Comparison of ENCODE assay signal across 25 cellular contexts in genomic region chr18:997499-997898, GRCh38.
"Had no signal": no experiment of that assay in that cellular context is flagged by ENCODE, and none has a peak within 500 bp of the region (broad histone marks: within the 10 kb centered on the region; RNA-seq: fewer than 3 reads in every experiment).

No MANE protein-coding gene starts in this region.

- H3K27ac ChIP-seq: stomach, suprapubic skin, testis, thoracic aorta, thyroid gland, tibial artery, tibial nerve, transverse colon, upper lobe of left lung, upper lobe of right lung, uterus had no signal

- H3K4me3 ChIP-seq: stomach, suprapubic skin, testis, thoracic aorta, thyroid gland, tibial artery, tibial nerve, transverse colon, upper lobe of left lung, upper lobe of right lung, uterus had no signal

- DNase-seq: stimulated activated CD4-positive, alpha-beta T cell treated with anti-CD3 and anti-CD28 coated beads, Interleukin-2, amount 100 ng/mL, for 48 hours; stimulated activated CD4-positive, alpha-beta T cell treated with anti-CD3 and anti-CD28 coated beads, Interleukin-4, amount 100 ng/mL, for 1 hour; stimulated activated CD4-positive, alpha-beta T cell treated with anti-CD3 and anti-CD28 coated beads, Interleukin-4, amount 100 ng/mL, for 24 hours; stimulated activated CD4-positive, alpha-beta T cell treated with anti-CD3 and anti-CD28 coated beads, Interleukin-4, amount 100 ng/mL, for 4 hours; stimulated activated CD8-positive, alpha-beta memory T cell treated with anti-CD3 and anti-CD28 coated beads, Interleukin-4, amount 100 ng/mL, for 48 hours; stimulated activated naive B cell treated with anti-CD40 and anti-IgM and Interleukin-4, amounts not matched to agents 10 μg/mL and 1 μg/mL and 100 μg/mL, for 72 hours; stimulated activated naive CD4-positive, alpha-beta T cell; stimulated activated naive CD4-positive, alpha-beta T cell treated with Interleukin-2 at 50 U/mL for 16 hours; stimulated activated naive CD8-positive, alpha-beta T cell treated with anti-CD3 and anti-CD28 coated beads, Interleukin-15, amount 100 ng/mL, for 72 hours; stimulated activated naive CD8-positive, alpha-beta T cell treated with anti-CD3 and anti-CD28 coated beads, Interleukin-15, Interleukin-2, amounts not matched to agents 100 U/mL and 50 U/mL, for 24 hours; stomach; substantia nigra; testis; thyroid gland; tibial artery; transverse colon; trophoblast cell; upper lobe of left lung; upper lobe of right lung; uterus had no signal

- H3K4me1 ChIP-seq: stomach, suprapubic skin, testis, thyroid gland, tibial nerve, transverse colon, upper lobe of left lung, upper lobe of right lung, uterus had no signal

- H3K36me3 ChIP-seq: stomach, suprapubic skin, thoracic aorta, thyroid gland, tibial artery, tibial nerve, transverse colon, upper lobe of left lung, upper lobe of right lung, uterus had no signal

- H3K27me3 ChIP-seq: stomach, suprapubic skin, testis, thyroid gland, tibial artery, tibial nerve, transverse colon, upper lobe of left lung, upper lobe of right lung, uterus had no signal

- H3K9me3 ChIP-seq: suprapubic skin, testis, thoracic aorta, thyroid gland, tibial artery, upper lobe of left lung, upper lobe of right lung, uterus had no signal

- ATAC-seq: stimulated activated effector memory CD8-positive, alpha-beta T cell treated with anti-CD3 and anti-CD28 coated beads, Interleukin-12 subunit alpha, Interleukin-12 subunit beta, amount 100 ng/mL, for 72 hours; stimulated activated memory B cell treated with anti-CD40 and anti-IgM and Interleukin-4, amounts not matched to agents 10 μg/mL and 1 μg/mL and 100 μg/mL, for 72 hours; stimulated activated naive B cell treated with anti-CD40 and anti-IgM and Interleukin-4, amounts not matched to agents 10 μg/mL and 1 μg/mL and 100 μg/mL, for 72 hours; stimulated activated naive CD8-positive, alpha-beta T cell treated with anti-CD3 and anti-CD28 coated beads, Interleukin-15, amount 100 ng/mL, for 72 hours; stimulated activated naive CD8-positive, alpha-beta T cell treated with anti-CD3 and anti-CD28 coated beads, Interleukin-15, Interleukin-2, amounts not matched to agents 100 U/mL and 50 U/mL, for 24 hours; upper lobe of right lung had no signal
